1 cellular context compared by ENCODE assay signal in the genomic region with DNA sequence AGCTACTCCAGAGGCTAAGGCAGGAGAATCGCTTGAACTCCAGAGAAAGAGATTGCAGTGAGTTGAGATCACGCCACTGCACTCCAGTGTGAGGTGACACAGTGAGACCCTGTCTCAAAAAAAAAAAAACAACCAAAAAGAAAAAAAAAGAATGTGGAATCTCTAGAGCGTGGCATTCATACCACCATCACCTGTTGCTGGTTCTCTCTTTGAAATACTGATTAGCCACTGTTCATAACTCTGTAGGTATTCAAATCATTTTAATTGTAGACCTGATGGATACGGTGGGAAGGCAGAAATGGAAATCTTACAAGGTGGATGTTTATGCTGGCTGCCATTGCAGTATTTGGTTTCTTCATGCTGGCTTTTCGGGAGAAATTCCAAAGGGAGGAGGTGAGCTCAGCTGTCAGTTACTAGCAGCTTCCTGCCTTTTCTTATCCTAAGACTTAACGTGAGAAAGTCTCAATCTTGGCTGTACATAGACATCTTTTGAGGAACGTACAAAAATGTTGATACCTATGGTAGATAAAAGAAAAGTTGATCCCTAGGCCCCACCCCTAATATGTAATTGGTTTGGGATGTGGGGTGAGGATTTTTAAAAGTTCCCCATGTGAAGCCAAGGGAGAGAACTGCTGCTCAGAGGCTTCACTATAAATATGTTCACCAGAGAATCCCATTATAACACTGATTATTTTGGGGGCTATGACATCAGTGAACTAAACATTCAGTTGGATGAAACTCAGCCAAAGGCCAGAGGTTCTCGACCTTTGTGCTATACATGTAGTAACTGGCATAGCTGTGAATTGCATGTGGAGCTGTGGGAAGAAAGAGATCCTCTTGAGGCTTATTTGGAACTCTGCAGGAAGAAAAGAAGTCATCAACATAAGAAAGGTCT.
TF ChIP-seq lines count a peak whose summit lies in the region.

No MANE protein-coding gene starts in this region.

TF ChIP-seq in WTC11, 78 proteins besides CTCF, POLR2A, EP300 and RAD21:
- TF ChIP-seq IRF2 (CRISPR knock-in tag; IDR thresholded peaks at IDR 0.05; ENCODE audit: borderline replicate concordance, low read depth) (no peak), MYBL2 (CRISPR knock-in tag; IDR thresholded peaks at IDR 0.05) (no peak)
- TF ChIP-seq, protein P1, sequence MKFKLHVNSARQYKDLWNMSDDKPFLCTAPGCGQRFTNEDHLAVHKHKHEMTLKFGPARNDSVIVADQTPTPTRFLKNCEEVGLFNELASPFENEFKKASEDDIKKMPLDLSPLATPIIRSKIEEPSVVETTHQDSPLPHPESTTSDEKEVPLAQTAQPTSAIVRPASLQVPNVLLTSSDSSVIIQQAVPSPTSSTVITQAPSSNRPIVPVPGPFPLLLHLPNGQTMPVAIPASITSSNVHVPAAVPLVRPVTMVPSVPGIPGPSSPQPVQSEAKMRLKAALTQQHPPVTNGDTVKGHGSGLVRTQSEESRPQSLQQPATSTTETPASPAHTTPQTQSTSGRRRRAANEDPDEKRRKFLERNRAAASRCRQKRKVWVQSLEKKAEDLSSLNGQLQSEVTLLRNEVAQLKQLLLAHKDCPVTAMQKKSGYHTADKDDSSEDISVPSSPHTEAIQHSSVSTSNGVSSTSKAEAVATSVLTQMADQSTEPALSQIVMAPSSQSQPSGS (CRISPR knock-in tag; IDR thresholded peaks at IDR 0.05; ENCODE audit: borderline replicate concordance, low read depth), result no peak
